Comparison of ENCODE assay signal across 1 cellular context in the genomic region with DNA sequence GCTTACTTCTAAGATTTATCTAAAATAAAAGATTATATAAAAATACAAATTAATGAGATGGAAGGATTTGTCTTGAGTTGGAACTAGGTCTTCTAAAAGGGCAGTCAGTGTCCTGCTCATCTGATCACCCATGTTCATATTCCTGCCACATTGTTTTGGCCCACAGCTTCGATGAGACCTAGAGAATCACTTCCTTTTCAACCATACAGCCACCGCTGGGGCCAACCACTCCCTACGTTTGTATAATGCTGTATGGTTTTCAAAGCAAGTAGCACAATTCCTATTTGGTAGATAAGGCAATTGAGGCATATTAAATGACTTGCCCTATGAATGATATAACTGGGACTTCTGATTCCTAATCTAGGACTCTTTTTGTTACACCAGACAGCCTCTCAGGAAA.
TF ChIP-seq lines count a peak whose summit lies in the region.

No MANE protein-coding gene starts in this region.

TF ChIP-seq in SK-N-SH, 30 proteins besides CTCF, POLR2A, EP300 and RAD21 (continued from another document):
- TF ChIP-seq REST (IDR thresholded peaks at IDR 0.05; ENCODE audit: low read depth, low read length): no peak
- TF ChIP-seq GABPA (IDR thresholded peaks at IDR 0.05; ENCODE audit: low read depth): no peak
- no peak for TF ChIP-seq TEAD4 (IDR thresholded peaks at IDR 0.05; ENCODE audit: borderline replicate concordance, insufficient read depth)
- TF ChIP-seq POLR2AphosphoS5 (IDR thresholded peaks at IDR 0.05; ENCODE audit: low read depth, low read length): no peak
- TF ChIP-seq ELF1 (IDR thresholded peaks at IDR 0.05): no peak
- no peak for TF ChIP-seq EZH2phosphoT487 (IDR thresholded peaks at IDR 0.05; ENCODE audit: borderline replicate concordance, low read depth)
- TF ChIP-seq FOXM1 (IDR thresholded peaks at IDR 0.05; ENCODE audit: low read depth): no peak
- TF ChIP-seq, protein P1, sequence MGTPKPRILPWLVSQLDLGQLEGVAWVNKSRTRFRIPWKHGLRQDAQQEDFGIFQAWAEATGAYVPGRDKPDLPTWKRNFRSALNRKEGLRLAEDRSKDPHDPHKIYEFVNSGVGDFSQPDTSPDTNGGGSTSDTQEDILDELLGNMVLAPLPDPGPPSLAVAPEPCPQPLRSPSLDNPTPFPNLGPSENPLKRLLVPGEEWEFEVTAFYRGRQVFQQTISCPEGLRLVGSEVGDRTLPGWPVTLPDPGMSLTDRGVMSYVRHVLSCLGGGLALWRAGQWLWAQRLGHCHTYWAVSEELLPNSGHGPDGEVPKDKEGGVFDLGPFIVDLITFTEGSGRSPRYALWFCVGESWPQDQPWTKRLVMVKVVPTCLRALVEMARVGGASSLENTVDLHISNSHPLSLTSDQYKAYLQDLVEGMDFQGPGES (IDR thresholded peaks at IDR 0.05; ENCODE audit: low read depth, low read length): no peak
- no peak for TF ChIP-seq MEF2A (IDR thresholded peaks at IDR 0.05; ENCODE audit: borderline replicate concordance, low read depth)
